In the genomic region with DNA sequence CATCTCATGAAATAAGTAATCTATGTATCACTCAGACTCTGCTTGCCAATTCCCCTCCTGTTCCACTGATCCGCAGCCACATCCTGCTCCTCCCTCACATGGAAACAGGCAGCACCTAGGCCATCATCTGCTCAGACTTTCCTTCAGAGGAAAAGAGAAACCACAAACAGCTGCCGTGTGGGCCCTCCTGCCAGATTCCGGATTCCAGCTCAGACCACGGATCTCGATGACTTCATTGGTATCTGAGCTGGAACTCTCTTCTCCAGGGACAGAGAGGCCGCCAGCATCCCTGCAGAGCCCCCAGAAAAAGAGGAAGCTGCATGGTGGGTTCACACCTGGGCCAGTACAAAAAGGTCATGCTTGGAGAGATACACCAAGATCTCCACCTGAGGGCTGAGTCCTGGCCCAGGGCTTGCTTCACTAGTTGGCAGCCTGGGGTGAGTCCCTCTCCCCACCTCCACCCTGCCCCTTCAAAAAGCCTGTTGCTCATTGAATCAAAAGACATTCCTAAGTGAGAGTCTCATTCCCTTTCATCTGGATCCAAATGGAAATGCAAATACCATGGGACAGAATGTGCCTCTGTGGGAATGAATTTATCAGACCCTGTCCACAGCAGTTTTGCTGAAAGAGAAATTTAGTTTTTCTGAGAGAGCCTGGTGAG, we compare ENCODE assay signal across 2 cellular contexts.
A peak's percentile ranks its signal among the peaks of the same experiment; 100 is the strongest.
TF ChIP-seq lines count a peak whose summit lies in the region.

No MANE protein-coding gene starts in this region.

TF ChIP-seq in SK-N-SH, 30 proteins besides CTCF, POLR2A, EP300 and RAD21 (continues in another document):
- TF ChIP-seq, protein P1, sequence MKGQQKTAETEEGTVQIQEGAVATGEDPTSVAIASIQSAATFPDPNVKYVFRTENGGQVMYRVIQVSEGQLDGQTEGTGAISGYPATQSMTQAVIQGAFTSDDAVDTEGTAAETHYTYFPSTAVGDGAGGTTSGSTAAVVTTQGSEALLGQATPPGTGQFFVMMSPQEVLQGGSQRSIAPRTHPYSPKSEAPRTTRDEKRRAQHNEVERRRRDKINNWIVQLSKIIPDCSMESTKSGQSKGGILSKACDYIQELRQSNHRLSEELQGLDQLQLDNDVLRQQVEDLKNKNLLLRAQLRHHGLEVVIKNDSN (IDR thresholded peaks at IDR 0.05; ENCODE audit: borderline replicate concordance, low read depth): peak; percentile 49
- no peak for TF ChIP-seq NRF1 (IDR thresholded peaks at IDR 0.05; ENCODE audit: low read depth, low read length)
- TF ChIP-seq, protein P2, sequence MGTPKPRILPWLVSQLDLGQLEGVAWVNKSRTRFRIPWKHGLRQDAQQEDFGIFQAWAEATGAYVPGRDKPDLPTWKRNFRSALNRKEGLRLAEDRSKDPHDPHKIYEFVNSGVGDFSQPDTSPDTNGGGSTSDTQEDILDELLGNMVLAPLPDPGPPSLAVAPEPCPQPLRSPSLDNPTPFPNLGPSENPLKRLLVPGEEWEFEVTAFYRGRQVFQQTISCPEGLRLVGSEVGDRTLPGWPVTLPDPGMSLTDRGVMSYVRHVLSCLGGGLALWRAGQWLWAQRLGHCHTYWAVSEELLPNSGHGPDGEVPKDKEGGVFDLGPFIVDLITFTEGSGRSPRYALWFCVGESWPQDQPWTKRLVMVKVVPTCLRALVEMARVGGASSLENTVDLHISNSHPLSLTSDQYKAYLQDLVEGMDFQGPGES (IDR thresholded peaks at IDR 0.05; ENCODE audit: low read depth, low read length): no peak
- peak; percentile 49; the same call in 1 of the 2 replicates for TF ChIP-seq RXRA (IDR thresholded peaks at IDR 0.05; ENCODE audit: borderline replicate concordance, low read depth)
- TF ChIP-seq REST (IDR thresholded peaks at IDR 0.05; ENCODE audit: low read depth, low read length): peak; percentile 68
- peak; percentile 32; the same call in 1 of the 2 replicates for TF ChIP-seq GABPA (IDR thresholded peaks at IDR 0.05; ENCODE audit: low read depth)
- peak; percentile 97 for TF ChIP-seq NFIC (IDR thresholded peaks at IDR 0.05; ENCODE audit: borderline replicate concordance)
- peak; percentile 97 for TF ChIP-seq TEAD4 (IDR thresholded peaks at IDR 0.05; ENCODE audit: borderline replicate concordance, insufficient read depth)
- no peak for TF ChIP-seq USF2 (IDR thresholded peaks at IDR 0.05; ENCODE audit: borderline replicate concordance, low read depth, low read length)
- TF ChIP-seq TCF12 (IDR thresholded peaks at IDR 0.05): peak; percentile 96
- TF ChIP-seq FOXJ3 (CRISPR knock-in tag; IDR thresholded peaks at IDR 0.05): no peak
- no peak for TF ChIP-seq MXI1 (IDR thresholded peaks at IDR 0.05; ENCODE audit: low read depth, low read length)
- TF ChIP-seq CHD2 (IDR thresholded peaks at IDR 0.05; ENCODE audit: low read length, partially characterized antibody): no peak
- peak; percentile 90 for TF ChIP-seq ELF1 (IDR thresholded peaks at IDR 0.05)
- TF ChIP-seq GATA2 (CRISPR knock-in tag; IDR thresholded peaks at IDR 0.05): no peak
- TF ChIP-seq YY1 (IDR thresholded peaks at IDR 0.05; ENCODE audit: low read depth): 0 out of 2 replicates have a peak, but pooled peaks have one; percentile 16
- TF ChIP-seq, protein P3, sequence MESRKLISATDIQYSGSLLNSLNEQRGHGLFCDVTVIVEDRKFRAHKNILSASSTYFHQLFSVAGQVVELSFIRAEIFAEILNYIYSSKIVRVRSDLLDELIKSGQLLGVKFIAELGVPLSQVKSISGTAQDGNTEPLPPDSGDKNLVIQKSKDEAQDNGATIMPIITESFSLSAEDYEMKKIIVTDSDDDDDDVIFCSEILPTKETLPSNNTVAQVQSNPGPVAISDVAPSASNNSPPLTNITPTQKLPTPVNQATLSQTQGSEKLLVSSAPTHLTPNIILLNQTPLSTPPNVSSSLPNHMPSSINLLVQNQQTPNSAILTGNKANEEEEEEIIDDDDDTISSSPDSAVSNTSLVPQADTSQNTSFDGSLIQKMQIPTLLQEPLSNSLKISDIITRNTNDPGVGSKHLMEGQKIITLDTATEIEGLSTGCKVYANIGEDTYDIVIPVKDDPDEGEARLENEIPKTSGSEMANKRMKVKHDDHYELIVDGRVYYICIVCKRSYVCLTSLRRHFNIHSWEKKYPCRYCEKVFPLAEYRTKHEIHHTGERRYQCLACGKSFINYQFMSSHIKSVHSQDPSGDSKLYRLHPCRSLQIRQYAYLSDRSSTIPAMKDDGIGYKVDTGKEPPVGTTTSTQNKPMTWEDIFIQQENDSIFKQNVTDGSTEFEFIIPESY (IDR thresholded peaks at IDR 0.05; ENCODE audit: borderline replicate concordance, low read depth): peak; percentile 69; the same call in 1 of the 2 replicates
- TF ChIP-seq SMC3 (IDR thresholded peaks at IDR 0.05; ENCODE audit: low read depth, low read length): no peak
- TF ChIP-seq MEF2A (IDR thresholded peaks at IDR 0.05; ENCODE audit: borderline replicate concordance, low read depth): peak; percentile 43; the same call in 1 of the 2 replicates
- TF ChIP-seq SIN3A (IDR thresholded peaks at IDR 0.05; ENCODE audit: borderline replicate concordance, low read depth, low read length): peak; percentile 88; the same call in 1 of the 2 replicates
- TF ChIP-seq JUND (IDR thresholded peaks at IDR 0.05): peak; percentile 89

TF ChIP-seq in H1, 55 proteins besides CTCF, POLR2A, EP300 and RAD21:
- TF ChIP-seq SUZ12 (IDR thresholded peaks at IDR 0.05; ENCODE audit: low read length) (no peak), JUND (IDR thresholded peaks at IDR 0.05; ENCODE audit: low read length) (no peak), CBX8 (IDR thresholded peaks at IDR 0.05; ENCODE audit: borderline replicate concordance, low read depth, low read length) (no peak), SP4 (IDR thresholded peaks at IDR 0.05; ENCODE audit: low read length) (no peak), MAFK (IDR thresholded peaks at IDR 0.05; ENCODE audit: low read depth, low read length) (no peak), BCL11A (IDR thresholded peaks at IDR 0.05; ENCODE audit: low read depth in 2 of 2, low read length in 2 of 2) (no peak), BRCA1 (IDR thresholded peaks at IDR 0.05; ENCODE audit: low read depth, low read length) (no peak), SP1 (IDR thresholded peaks at IDR 0.05; ENCODE audit: low read depth, low read length) (no peak), PHF8 (conservative IDR thresholded peaks at IDR 0.05; ENCODE audit: low read depth, low read length) (no peak)
